In genomic region chrX:85001344-85001743, GRCh38 we compare ENCODE assay signal across 35 cellular contexts.
"Had no signal": no experiment of that assay in that cellular context is flagged by ENCODE, and none has a peak within 500 bp of the region (broad histone marks: within the 10 kb centered on the region; RNA-seq: fewer than 3 reads in every experiment).

No MANE protein-coding gene starts in this region.

- FAIRE-seq: bronchial epithelial cell, TTC549 had no signal

- H3K36me3 Mint-ChIP-seq: activated CD4-positive, alpha-beta memory T cell treated with anti-CD3 and anti-CD28 coated beads for 36 hours; activated CD8-positive, alpha-beta memory T cell treated with anti-CD3 and anti-CD28 coated beads, Interleukin-2, amount 10 ng/mL, durations not matched to agents 7 days and 5 days; activated naive CD4-positive, alpha-beta T cell treated with anti-CD3 and anti-CD28 coated beads, Interleukin-2, amount 10 ng/mL, durations not matched to agents 7 days and 5 days; activated naive CD8-positive, alpha-beta T cell; activated naive CD8-positive, alpha-beta T cell treated with anti-CD3 and anti-CD28 coated beads, Interleukin-2, amount 10 ng/mL, durations not matched to agents 7 days and 5 days; brain had no signal

- H3K9me3 Mint-ChIP-seq: activated B cell treated with CpG ODN at 0.5 μM for 24 hours; activated CD4-positive, alpha-beta memory T cell treated with anti-CD3 and anti-CD28 coated beads for 36 hours; activated naive CD4-positive, alpha-beta T cell treated with anti-CD3 and anti-CD28 coated beads, Interleukin-2, amount 10 ng/mL, durations not matched to agents 7 days and 5 days; activated naive CD8-positive, alpha-beta T cell treated with anti-CD3 and anti-CD28 coated beads, Interleukin-2, amount 10 ng/mL, durations not matched to agents 7 days and 5 days; activated naive CD8-positive, alpha-beta T cell treated with anti-CD3 and anti-CD28 coated beads, Interleukin-2, amount 50 U/mL, for 24 hours; activated T-cell treated with anti-CD3 and anti-CD28 coated beads, Interleukin-2, amount 50 U/mL, for 24 hours; activated T-helper 2 cell treated with anti-CD3 and anti-CD28 coated beads, Interferon-gamma antibody, Interleukin-2, Interleukin-4, amounts not matched to agents 10 μg/mL and 5 μg/mL and 100 μg/mL, durations not matched to agents 14 hours and 24 hours and 36 hours; central memory CD8-positive, alpha-beta T cell; T-helper 1 cell treated with Interleukin-12 subunit alpha and Interleukin-12 subunit beta and Interleukin-4 antibody, amounts not matched to agents 30 μg/mL and 1 μg/mL, for 36 hours; T-helper 2 cell treated with Interferon-gamma antibody and Interleukin-4, amounts not matched to agents 5 μg/mL and 100 μg/mL, for 36 hours had no signal

- ATAC-seq: activated CD8-positive, alpha-beta memory T cell treated with anti-CD3 and anti-CD28 coated beads, Interleukin-2, amount 10 ng/mL, durations not matched to agents 7 days and 5 days; activated CD8-positive, alpha-beta T cell treated with anti-CD3 and anti-CD28 coated beads, Interleukin-2, amount 10 ng/mL, durations not matched to agents 7 days and 5 days; activated naive CD8-positive, alpha-beta T cell treated with anti-CD3 and anti-CD28 coated beads, Interleukin-2, amount 50 U/mL, for 24 hours had no signal

- H3K27me3 ChIP-seq: cardiac muscle cell had no signal

- H3K27ac ChIP-seq: cardiac muscle cell, VCaP had no signal

- H3K4me3 ChIP-seq: cardiac muscle cell had no signal

- DNase-seq: activated B cell treated with CpG ODN at 0.5 μM for 24 hours; activated CD4-positive, alpha-beta memory T cell treated with anti-CD3 and anti-CD28 coated beads for 36 hours; activated CD4-positive, alpha-beta T cell treated with anti-CD3 and anti-CD28 coated beads for 4 hours; activated CD4-positive, alpha-beta T cell treated with anti-CD3 and anti-CD28 coated beads, Interleukin-2, amount 10 ng/mL, durations not matched to agents 24 days and 14 days; activated CD4-positive, alpha-beta T cell treated with anti-CD3 and anti-CD28 coated beads, Interleukin-2, amount 50 U/mL, for 1 hour; activated CD4-positive, alpha-beta T cell treated with anti-CD3 and anti-CD28 coated beads, Interleukin-2, amount 50 U/mL, for 4 hours; activated CD4-positive, CD25-positive, alpha-beta regulatory T cell treated with anti-CD3 and anti-CD28 coated beads, Interleukin-2, amount 50 U/mL, for 72 hours; activated CD8-positive, alpha-beta memory T cell treated with anti-CD3 and anti-CD28 coated beads for 24 hours; activated CD8-positive, alpha-beta memory T cell treated with anti-CD3 and anti-CD28 coated beads, Interleukin-2, amount 10 ng/mL, durations not matched to agents 7 days and 5 days; activated CD8-positive, alpha-beta memory T cell treated with anti-CD3 and anti-CD28 coated beads, Interleukin-2, amount 50 U/mL, for 48 hours; activated CD8-positive, alpha-beta T cell treated with anti-CD3 and anti-CD28 coated beads, Interleukin-2, amount 10 ng/mL, durations not matched to agents 7 days and 5 days; activated effector memory CD4-positive, alpha-beta T cell treated with Interleukin-2 at 50 U/mL for 16 hours; activated gamma-delta T cell; activated naive CD4-positive, alpha-beta T cell treated with anti-CD3 and anti-CD28 coated beads, Interleukin-2, amount 10 ng/mL, durations not matched to agents 7 days and 5 days; activated naive CD4-positive, alpha-beta T cell treated with Interleukin-2 at 50 U/mL for 16 hours; activated naive CD8-positive, alpha-beta T cell treated with anti-CD3 and anti-CD28 coated beads, Interleukin-2, amount 10 ng/mL, durations not matched to agents 7 days and 5 days; activated naive CD8-positive, alpha-beta T cell treated with anti-CD3 and anti-CD28 coated beads, Interleukin-2, amount 50 U/mL, for 24 hours; activated T-cell treated with anti-CD3 and anti-CD28 coated beads, Interleukin-2, amount 50 U/mL, for 24 hours; activated T-cell treated with anti-CD3 and anti-CD28 coated beads, Interleukin-2, amount 50 U/mL, for 48 hours; aorta; caudate nucleus; cerebellar nuclear complex; T-helper 1 cell; T-helper 2 cell; T-helper 9 cell had no signal

- H3K27ac Mint-ChIP-seq: activated B cell treated with CpG ODN at 0.5 μM for 24 hours; activated CD4-positive, alpha-beta memory T cell treated with anti-CD3 and anti-CD28 coated beads for 36 hours; activated CD4-positive, alpha-beta T cell treated with anti-CD3 and anti-CD28 coated beads, Interleukin-2, amount 10 ng/mL, durations not matched to agents 24 days and 14 days; activated CD8-positive, alpha-beta memory T cell treated with anti-CD3 and anti-CD28 coated beads, Interleukin-2, amount 10 ng/mL, durations not matched to agents 7 days and 5 days; activated CD8-positive, alpha-beta T cell treated with anti-CD3 and anti-CD28 coated beads, Interleukin-2, amount 10 ng/mL, durations not matched to agents 7 days and 5 days; activated naive CD4-positive, alpha-beta T cell treated with anti-CD3 and anti-CD28 coated beads, Interleukin-2, amount 10 ng/mL, durations not matched to agents 7 days and 5 days; activated naive CD8-positive, alpha-beta T cell; activated naive CD8-positive, alpha-beta T cell treated with anti-CD3 and anti-CD28 coated beads, Interleukin-2, amount 10 ng/mL, durations not matched to agents 7 days and 5 days; activated naive CD8-positive, alpha-beta T cell treated with anti-CD3 and anti-CD28 coated beads, Interleukin-2, amount 50 U/mL, for 24 hours; activated T-cell treated with anti-CD3 and anti-CD28 coated beads, Interleukin-2, amount 50 U/mL, for 24 hours; activated T-helper 2 cell treated with anti-CD3 and anti-CD28 coated beads, Interferon-gamma antibody, Interleukin-2, Interleukin-4, amounts not matched to agents 10 μg/mL and 5 μg/mL and 100 μg/mL, durations not matched to agents 14 hours and 24 hours and 36 hours; brain; T-helper 1 cell treated with Interleukin-12 subunit alpha and Interleukin-12 subunit beta and Interleukin-4 antibody, amounts not matched to agents 30 μg/mL and 1 μg/mL, for 36 hours; T-helper 2 cell treated with Interferon-gamma antibody and Interleukin-4, amounts not matched to agents 5 μg/mL and 100 μg/mL, for 36 hours had no signal

- H3K4me1 Mint-ChIP-seq: activated naive CD8-positive, alpha-beta T cell treated with anti-CD3 and anti-CD28 coated beads, Interleukin-2, amount 10 ng/mL, durations not matched to agents 7 days and 5 days; brain had no signal

- H3K36me3 ChIP-seq: cardiac muscle cell had no signal

- H3K4me3 Mint-ChIP-seq: activated B cell treated with CpG ODN at 0.5 μM for 24 hours; activated CD4-positive, alpha-beta memory T cell treated with anti-CD3 and anti-CD28 coated beads for 36 hours; activated CD4-positive, alpha-beta T cell treated with anti-CD3 and anti-CD28 coated beads, Interleukin-2, amount 10 ng/mL, durations not matched to agents 24 days and 14 days; activated CD8-positive, alpha-beta memory T cell treated with anti-CD3 and anti-CD28 coated beads, Interleukin-2, amount 10 ng/mL, durations not matched to agents 7 days and 5 days; activated CD8-positive, alpha-beta T cell treated with anti-CD3 and anti-CD28 coated beads, Interleukin-2, amount 10 ng/mL, durations not matched to agents 7 days and 5 days; activated naive CD4-positive, alpha-beta T cell treated with anti-CD3 and anti-CD28 coated beads, Interleukin-2, amount 10 ng/mL, durations not matched to agents 7 days and 5 days; activated naive CD8-positive, alpha-beta T cell; activated naive CD8-positive, alpha-beta T cell treated with anti-CD3 and anti-CD28 coated beads, Interleukin-2, amount 10 ng/mL, durations not matched to agents 7 days and 5 days; activated naive CD8-positive, alpha-beta T cell treated with anti-CD3 and anti-CD28 coated beads, Interleukin-2, amount 50 U/mL, for 24 hours; activated T-cell treated with anti-CD3 and anti-CD28 coated beads, Interleukin-2, amount 50 U/mL, for 24 hours; central memory CD8-positive, alpha-beta T cell; T-helper 1 cell treated with Interleukin-12 subunit alpha and Interleukin-12 subunit beta and Interleukin-4 antibody, amounts not matched to agents 30 μg/mL and 1 μg/mL, for 36 hours; T-helper 2 cell treated with Interferon-gamma antibody and Interleukin-4, amounts not matched to agents 5 μg/mL and 100 μg/mL, for 36 hours had no signal

- H3K27me3 Mint-ChIP-seq: activated B cell treated with CpG ODN at 0.5 μM for 24 hours; activated CD4-positive, alpha-beta memory T cell treated with anti-CD3 and anti-CD28 coated beads for 36 hours; activated CD8-positive, alpha-beta memory T cell treated with anti-CD3 and anti-CD28 coated beads, Interleukin-2, amount 10 ng/mL, durations not matched to agents 7 days and 5 days; activated naive CD4-positive, alpha-beta T cell treated with anti-CD3 and anti-CD28 coated beads, Interleukin-2, amount 10 ng/mL, durations not matched to agents 7 days and 5 days; activated naive CD8-positive, alpha-beta T cell; activated naive CD8-positive, alpha-beta T cell treated with anti-CD3 and anti-CD28 coated beads, Interleukin-2, amount 10 ng/mL, durations not matched to agents 7 days and 5 days; brain; central memory CD8-positive, alpha-beta T cell had no signal
